Comparison of ENCODE assay signal across 30 cellular contexts in genomic region chr6:107706516-107706915, GRCh38.
"Had no signal": no experiment of that assay in that cellular context is flagged by ENCODE, and none has a peak within 500 bp of the region (broad histone marks: within the 10 kb centered on the region; RNA-seq: fewer than 3 reads in every experiment).

No MANE protein-coding gene starts in this region.

- H3K9me3 ChIP-seq: adrenal gland, body of pancreas, left lung, lower lobe of right lung, ovary, prostate gland, sigmoid colon, thoracic aorta, uterus had no signal

- H3K36me3 Mint-ChIP-seq: type B pancreatic cell, WTC11 had no signal

- H3K27me3 Mint-ChIP-seq: activated CD4-positive, alpha-beta T cell treated with anti-CD3 and anti-CD28 coated beads, Interleukin-2, amount 10 ng/mL, durations not matched to agents 7 days and 5 days; activated CD8-positive, alpha-beta T cell treated with anti-CD3 and anti-CD28 coated beads for 36 hours; activated naive CD8-positive, alpha-beta T cell treated with anti-CD3 and anti-CD28 coated beads for 36 hours; stimulated activated naive CD8-positive, alpha-beta T cell treated with anti-CD3 and anti-CD28 coated beads, Interleukin-15, Interleukin-2, amounts not matched to agents 100 ng/mL and 50 ng/mL, for 24 hours had no signal

- H3K4me3 ChIP-seq: adrenal gland, body of pancreas, left lung, lower lobe of right lung, ovary, prostate gland, sigmoid colon, thoracic aorta, uterus had no signal

- H3K9me3 Mint-ChIP-seq: activated CD4-positive, alpha-beta T cell treated with anti-CD3 and anti-CD28 coated beads, Interleukin-2, amount 10 ng/mL, durations not matched to agents 7 days and 5 days; activated CD8-positive, alpha-beta T cell treated with anti-CD3 and anti-CD28 coated beads for 36 hours; activated naive CD8-positive, alpha-beta T cell treated with anti-CD3 and anti-CD28 coated beads for 36 hours; activated T-cell treated with anti-CD3 and anti-CD28 coated beads, Interleukin-2, amount 50 U/mL, for 72 hours; nephron; stimulated activated effector memory CD8-positive, alpha-beta T cell treated with anti-CD3 and anti-CD28 coated beads, Interleukin-12 subunit alpha, Interleukin-12 subunit beta, amount 100 ng/mL, for 72 hours; stimulated activated naive CD8-positive, alpha-beta T cell treated with anti-CD3 and anti-CD28 coated beads, Interleukin-15, Interleukin-2, amounts not matched to agents 100 ng/mL and 50 ng/mL, for 24 hours; type B pancreatic cell; WTC11 had no signal

- H3K4me3 Mint-ChIP-seq: activated CD4-positive, alpha-beta T cell treated with anti-CD3 and anti-CD28 coated beads, Interleukin-2, amount 10 ng/mL, durations not matched to agents 7 days and 5 days; activated CD8-positive, alpha-beta T cell treated with anti-CD3 and anti-CD28 coated beads for 36 hours; activated naive CD8-positive, alpha-beta T cell treated with anti-CD3 and anti-CD28 coated beads for 36 hours; activated T-cell treated with anti-CD3 and anti-CD28 coated beads, Interleukin-2, amount 50 U/mL, for 72 hours; nephron; stimulated activated effector memory CD8-positive, alpha-beta T cell treated with anti-CD3 and anti-CD28 coated beads, Interleukin-12 subunit alpha, Interleukin-12 subunit beta, amount 100 ng/mL, for 72 hours; stimulated activated naive CD8-positive, alpha-beta T cell treated with anti-CD3 and anti-CD28 coated beads, Interleukin-15, Interleukin-2, amounts not matched to agents 100 ng/mL and 50 ng/mL, for 24 hours; type B pancreatic cell; WTC11 had no signal

- H3K4me1 ChIP-seq: adrenal gland, body of pancreas, left lung, lower lobe of right lung, prostate gland, uterus had no signal

- ATAC-seq: activated CD8-positive, alpha-beta T cell treated with anti-CD3 and anti-CD28 coated beads for 36 hours; activated T-cell treated with anti-CD3 and anti-CD28 coated beads, Interleukin-2, amount 50 U/mL, for 72 hours; body of pancreas; left lung; lower lobe of right lung; stimulated activated effector memory CD8-positive, alpha-beta T cell treated with anti-CD3 and anti-CD28 coated beads, Interleukin-12 subunit alpha, Interleukin-12 subunit beta, amount 100 ng/mL, for 72 hours; WTC11 had no signal

- H3K27ac ChIP-seq: adrenal gland, body of pancreas, left lung, lower lobe of right lung, ovary, prostate gland, sigmoid colon, thoracic aorta, uterus had no signal

- H3K36me3 ChIP-seq: adrenal gland, left lung, lower lobe of right lung, ovary, prostate gland, sigmoid colon, thoracic aorta, uterus had no signal

- DNase-seq: activated CD4-positive, alpha-beta T cell treated with anti-CD3 and anti-CD28 coated beads for 1 hour; activated CD4-positive, alpha-beta T cell treated with anti-CD3 and anti-CD28 coated beads, Interleukin-2, amount 10 ng/mL, durations not matched to agents 7 days and 5 days; activated CD8-positive, alpha-beta T cell treated with anti-CD3 and anti-CD28 coated beads for 36 hours; activated naive CD4-positive, alpha-beta T cell; activated naive CD8-positive, alpha-beta T cell treated with anti-CD3 and anti-CD28 coated beads for 36 hours; activated T-cell treated with anti-CD3 and anti-CD28 coated beads, Interleukin-2, amount 50 U/mL, for 72 hours; adrenal gland; aorta; body of pancreas; dermis blood vessel endothelial cell; effector CD8-positive, alpha-beta T cell; kidney glomerular epithelial cell; left lung; lower lobe of right lung; mesenchymal stem cell; ovary; sigmoid colon; small intestine; stimulated activated CD4-positive, alpha-beta T cell treated with anti-CD3 and anti-CD28 coated beads, Interleukin-4, amount 100 ng/mL, for 24 hours; T-helper 2 cell; uterus had no signal

- H3K27ac Mint-ChIP-seq: activated CD4-positive, alpha-beta T cell treated with anti-CD3 and anti-CD28 coated beads, Interleukin-2, amount 10 ng/mL, durations not matched to agents 7 days and 5 days; activated naive CD8-positive, alpha-beta T cell treated with anti-CD3 and anti-CD28 coated beads for 36 hours; activated T-cell treated with anti-CD3 and anti-CD28 coated beads, Interleukin-2, amount 50 U/mL, for 72 hours; nephron; stimulated activated effector memory CD8-positive, alpha-beta T cell treated with anti-CD3 and anti-CD28 coated beads, Interleukin-12 subunit alpha, Interleukin-12 subunit beta, amount 100 ng/mL, for 72 hours; stimulated activated naive CD8-positive, alpha-beta T cell treated with anti-CD3 and anti-CD28 coated beads, Interleukin-15, Interleukin-2, amounts not matched to agents 100 ng/mL and 50 ng/mL, for 24 hours; type B pancreatic cell; WTC11 had no signal

- FAIRE-seq: colon, frontal cortex, small intestine had no signal

- H3K27me3 ChIP-seq: adrenal gland, body of pancreas, left lung, ovary, sigmoid colon, uterus had no signal
